In the genomic region with DNA sequence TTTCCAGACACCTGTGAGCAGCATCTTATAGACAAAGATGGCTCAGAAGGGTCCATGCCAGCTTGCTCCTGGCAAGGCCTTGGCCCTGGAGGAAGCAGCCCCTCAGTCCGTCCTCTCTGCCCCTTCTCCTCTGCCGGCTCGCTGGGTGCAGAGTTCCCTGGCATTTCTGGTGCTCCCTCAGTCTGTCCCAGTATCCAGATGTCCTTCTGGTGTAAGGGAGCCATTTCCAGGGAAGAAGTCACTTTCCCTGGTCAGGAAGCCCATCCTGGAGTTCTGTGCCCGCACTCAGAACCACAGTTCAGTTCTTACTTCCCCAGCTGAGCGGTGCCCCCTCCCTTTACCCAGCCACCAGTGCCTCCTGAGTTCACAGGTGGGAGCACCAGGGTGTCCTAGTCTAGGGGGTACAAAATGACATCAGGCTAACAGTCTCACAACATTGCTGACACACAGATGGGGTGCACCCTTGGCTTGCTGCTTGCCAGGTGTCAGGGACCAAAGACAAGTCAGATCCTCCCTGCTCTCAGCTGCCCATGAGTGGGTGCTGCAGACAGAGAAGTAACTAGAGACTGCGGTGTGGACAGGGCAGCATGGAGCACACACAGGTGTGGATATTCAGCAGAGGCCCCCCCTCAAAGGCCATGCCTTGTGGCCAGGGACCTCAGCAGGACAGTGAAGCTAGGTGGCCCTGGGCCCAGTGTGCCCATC, we compare ENCODE assay signal across 21 cellular contexts.
"Had no signal": no experiment of that assay in that cellular context is flagged by ENCODE, and none has a peak within 500 bp of the region (broad histone marks: within the 10 kb centered on the region; RNA-seq: fewer than 3 reads in every experiment).

No MANE protein-coding gene starts in this region.

- H3K4me1 Mint-ChIP-seq: activated naive CD4-positive, alpha-beta T cell treated with anti-CD3 and anti-CD28 coated beads, Interleukin-2, amount 10 ng/mL, durations not matched to agents 7 days and 5 days; activated naive CD8-positive, alpha-beta T cell treated with anti-CD3 and anti-CD28 coated beads, Interleukin-2, amount 50 U/mL, for 24 hours had no signal

- H3K36me3 ChIP-seq: colonic mucosa, prostate gland, right atrium auricular region, thyroid gland had no signal

- H3K4me3 Mint-ChIP-seq: activated naive CD4-positive, alpha-beta T cell treated with anti-CD3 and anti-CD28 coated beads, Interleukin-2, amount 10 ng/mL, durations not matched to agents 7 days and 5 days; activated naive CD8-positive, alpha-beta T cell treated with anti-CD3 and anti-CD28 coated beads, Interleukin-2, amount 50 U/mL, for 24 hours; brain; central memory CD8-positive, alpha-beta T cell; mesothelial cell of epicardium had no signal

- H3K4me1 ChIP-seq: colonic mucosa, foreskin keratinocyte, prostate gland, right atrium auricular region, thyroid gland had no signal

- H3K27me3 ChIP-seq: colonic mucosa, foreskin keratinocyte, right atrium auricular region, thyroid gland had no signal

- DNase-seq: activated CD4-positive, alpha-beta T cell treated with anti-CD3 and anti-CD28 coated beads, Interleukin-2, amount 50 U/mL, for 1 hour; activated naive CD4-positive, alpha-beta T cell treated with anti-CD3 and anti-CD28 coated beads, Interleukin-2, amount 10 ng/mL, durations not matched to agents 7 days and 5 days; activated naive CD8-positive, alpha-beta T cell treated with anti-CD3 and anti-CD28 coated beads, Interleukin-2, amount 50 U/mL, for 24 hours; activated T-cell treated with anti-CD3 and anti-CD28 coated beads, Interleukin-2, amount 50 U/mL, for 1 hour; anterior cingulate cortex; colonic mucosa; foreskin keratinocyte; glutamatergic neuron; hippocampal formation; small intestine; stimulated activated CD4-positive, alpha-beta T cell treated with anti-CD3 and anti-CD28 coated beads, Interleukin-15, amount 100 ng/mL, for 24 hours; stimulated activated CD4-positive, alpha-beta T cell treated with anti-CD3 and anti-CD28 coated beads, Interleukin-2, amount 100 ng/mL, for 48 hours; T1000; thyroid gland had no signal

- H3K4me3 ChIP-seq: colonic mucosa, prostate gland, right atrium auricular region, thyroid gland had no signal

- H3K27ac ChIP-seq: colonic mucosa, foreskin keratinocyte, prostate gland, right atrium auricular region, thyroid gland had no signal

- H3K36me3 Mint-ChIP-seq: activated naive CD4-positive, alpha-beta T cell treated with anti-CD3 and anti-CD28 coated beads, Interleukin-2, amount 10 ng/mL, durations not matched to agents 7 days and 5 days; brain; mesothelial cell of epicardium had no signal

- H3K27me3 Mint-ChIP-seq: activated naive CD4-positive, alpha-beta T cell treated with anti-CD3 and anti-CD28 coated beads, Interleukin-2, amount 10 ng/mL, durations not matched to agents 7 days and 5 days had no signal

- H3K9me3 ChIP-seq: colonic mucosa, prostate gland, right atrium auricular region, thyroid gland had no signal

- H3K9me3 Mint-ChIP-seq: activated naive CD4-positive, alpha-beta T cell treated with anti-CD3 and anti-CD28 coated beads, Interleukin-2, amount 10 ng/mL, durations not matched to agents 7 days and 5 days; activated naive CD8-positive, alpha-beta T cell treated with anti-CD3 and anti-CD28 coated beads, Interleukin-2, amount 50 U/mL, for 24 hours; activated T-helper 2 cell treated with anti-CD3 and anti-CD28 coated beads, Interferon-gamma antibody, Interleukin-2, Interleukin-4, amounts not matched to agents 10 μg/mL and 5 μg/mL and 100 μg/mL, durations not matched to agents 14 hours and 24 hours and 36 hours; central memory CD8-positive, alpha-beta T cell had no signal

- ATAC-seq: activated CD4-positive, CD25-positive, alpha-beta regulatory T cell treated with anti-CD3 and anti-CD28 coated beads, Interleukin-2, amount 50 U/mL, for 24 hours; activated naive CD8-positive, alpha-beta T cell treated with anti-CD3 and anti-CD28 coated beads, Interleukin-2, amount 50 U/mL, for 24 hours; foreskin keratinocyte had no signal

- H3K27ac Mint-ChIP-seq: activated naive CD4-positive, alpha-beta T cell treated with anti-CD3 and anti-CD28 coated beads, Interleukin-2, amount 10 ng/mL, durations not matched to agents 7 days and 5 days; activated naive CD8-positive, alpha-beta T cell treated with anti-CD3 and anti-CD28 coated beads, Interleukin-2, amount 50 U/mL, for 24 hours; activated T-helper 2 cell treated with anti-CD3 and anti-CD28 coated beads, Interferon-gamma antibody, Interleukin-2, Interleukin-4, amounts not matched to agents 10 μg/mL and 5 μg/mL and 100 μg/mL, durations not matched to agents 14 hours and 24 hours and 36 hours; brain; mesothelial cell of epicardium had no signal
